In the genomic region with DNA sequence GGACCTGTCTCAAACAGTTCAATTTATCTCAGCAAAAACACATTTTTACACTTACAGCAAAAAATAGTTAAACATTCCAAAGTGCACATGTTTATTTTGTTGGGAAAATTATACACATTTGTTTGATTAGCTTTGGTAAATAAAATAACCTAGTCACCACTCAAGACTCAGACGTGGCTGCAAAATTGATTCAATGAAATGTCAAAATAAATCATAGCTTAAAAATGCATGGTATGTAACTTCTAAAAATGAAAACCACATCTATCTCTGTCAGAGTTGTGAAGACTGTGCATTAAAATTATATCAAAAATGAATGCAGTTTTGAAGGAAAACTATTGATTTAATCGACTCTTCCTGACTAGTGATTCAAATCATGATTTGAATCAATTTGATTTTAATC, we compare ENCODE assay signal across 20 cellular contexts. TPM values are rescaled to one million over a fixed set of nuclear protein-coding genes. Genes with fewer than 3 reads are reported as not detected.
"Had no signal": no experiment of that assay in that cellular context is flagged by ENCODE, and none has a peak within 500 bp of the region (broad histone marks: within the 10 kb centered on the region; RNA-seq: fewer than 3 reads in every experiment).

No MANE protein-coding gene starts in this region.

- H3K4me3 ChIP-seq: esophagus muscularis mucosa, hepatocyte, mucosa of descending colon, neural progenitor cell, ovary, smooth muscle cell, upper lobe of left lung, uterus had no signal

- H3K4me1 ChIP-seq: esophagus muscularis mucosa, neural progenitor cell, upper lobe of left lung, uterus had no signal

- H3K27ac Mint-ChIP-seq: dendritic cell treated with granulocyte-macrophage colony-stimulating factor and Interleukin-4, amounts not matched to agents 40 ng/mL and 50 ng/mL, for 4 days; effector memory CD8-positive, alpha-beta T cell; natural killer cell; neural progenitor cell had no signal

- H3K36me3 ChIP-seq: esophagus muscularis mucosa, neural progenitor cell, ovary, upper lobe of left lung, uterus had no signal

- H3K27me3 ChIP-seq: hepatocyte, neural progenitor cell, ovary, upper lobe of left lung, uterus had no signal

- ATAC-seq: effector memory CD8-positive, alpha-beta T cell; mucosa of descending colon; natural killer cell had no signal

- H3K36me3 Mint-ChIP-seq: natural killer cell, neural progenitor cell had no signal

- H3K27me3 Mint-ChIP-seq: dendritic cell treated with granulocyte-macrophage colony-stimulating factor and Interleukin-4, amounts not matched to agents 40 ng/mL and 50 ng/mL, for 4 days had no signal

- H3K9me3 ChIP-seq: esophagus muscularis mucosa, mucosa of descending colon, ovary, upper lobe of left lung, uterus had no signal

- DNase-seq: effector memory CD8-positive, alpha-beta T cell; foreskin melanocyte; head of caudate nucleus; mammary epithelial cell; mucosa of descending colon; natural killer cell; nucleus accumbens; ovary; right cardiac atrium; stimulated activated CD4-positive, alpha-beta T cell treated with anti-CD3 and anti-CD28 coated beads, Interleukin-2, amount 100 ng/mL, for 48 hours; stimulated activated naive CD4-positive, alpha-beta T cell treated with Interleukin-2 at 50 U/mL for 16 hours; upper lobe of left lung; uterus had no signal

- H3K4me1 Mint-ChIP-seq: natural killer cell, neural progenitor cell had no signal

- H3K9me3 Mint-ChIP-seq: dendritic cell treated with granulocyte-macrophage colony-stimulating factor and Interleukin-4, amounts not matched to agents 40 ng/mL and 50 ng/mL, for 4 days; effector memory CD8-positive, alpha-beta T cell; natural killer cell; neural progenitor cell had no signal

- H3K9ac ChIP-seq: neural progenitor cell had no signal

- H3K27ac ChIP-seq: epithelial cell of prostate, esophagus muscularis mucosa, hepatocyte, neural progenitor cell, ovary, upper lobe of left lung, uterus had no signal

- H3K4me3 Mint-ChIP-seq: dendritic cell treated with granulocyte-macrophage colony-stimulating factor and Interleukin-4, amounts not matched to agents 40 ng/mL and 50 ng/mL, for 4 days; effector memory CD8-positive, alpha-beta T cell; natural killer cell; neural progenitor cell had no signal

RNA-seq across cellular contexts. Expression of a gene that starts 56.7 kb away (rescaled TPM):
- total RNA-seq: myocyte had no signal
